In genomic region chr3:16795601-16796000, GRCh38 we compare ENCODE assay signal across 22 cellular contexts.
DNase-seq lines count a peak whose midpoint lies in the region; ATAC-seq, FAIRE-seq and TF ChIP-seq lines count a peak whose summit lies in the region.
"Had no signal": no experiment of that assay in that cellular context is flagged by ENCODE, and none has a peak within 500 bp of the region (broad histone marks: within the 10 kb centered on the region; RNA-seq: fewer than 3 reads in every experiment).

No MANE protein-coding gene starts in this region.

- peaks cover 43% of the 10 kb centered on the region for H3K4me1 Mint-ChIP-seq in glutamatergic neuron (ENCODE audit: low read depth, unreplicated experiment)

- no peak overlapping the region for H3K4me3 Mint-ChIP-seq in glutamatergic neuron (ENCODE audit: unreplicated experiment)
- H3K4me3 Mint-ChIP-seq: B cell; CD4-positive, alpha-beta T cell; HFFc6; T-helper 2 cell treated with Interferon-gamma antibody and Interleukin-4, amounts not matched to agents 5 μg/mL and 100 μg/mL, for 36 hours had no signal

- no peaks in the 10 kb centered on the region for H3K9me3 ChIP-seq in MG63
- H3K9me3 ChIP-seq: Caco-2, SJSA1 had no signal

- H3K27me3 Mint-ChIP-seq in glutamatergic neuron (ENCODE audit: unreplicated experiment): no peaks in the 10 kb centered on the region
- H3K27me3 Mint-ChIP-seq: CD4-positive, alpha-beta T cell had no signal

- no peaks in the 10 kb centered on the region for H3K36me3 ChIP-seq in MG63
- H3K36me3 ChIP-seq: SJSA1 had no signal

- DNase-seq in GM18507 (ENCODE audit: extremely low spot score, insufficient read length, low read depth): no peak
- peak; percentile 71 for DNase-seq in MV-4-11 (lab: John Stamatoyannopoulos, UW)
- peak; percentile 7 for DNase-seq in SIG-M5 (lab: John Stamatoyannopoulos, UW)
- no peak for DNase-seq in glutamatergic neuron
- DNase-seq in HUDEP-2 (lab: John Stamatoyannopoulos, UW; ENCODE audit: unreplicated experiment in 76 of 76): no peak
- DNase-seq in MG63: no peak
- DNase-seq: Caco-2; CD4-positive, alpha-beta T cell; DMS153; HFFc6; Karpas-422; NCI-H1417 treated with DMSO at 0.1 percent for 48 hours; NCI-H1930; NCI-H446; NCI-H69; NK-92 treated with Interleukin-12 subunit alpha and Interleukin-12 subunit beta, amount 100 ng/mL, for 24 hours had no signal

- peaks cover 8% of the 10 kb centered on the region for H3K36me3 Mint-ChIP-seq in glutamatergic neuron (ENCODE audit: unreplicated experiment)

- no peak for TF ChIP-seq CTCF in glutamatergic neuron (IDR thresholded peaks at IDR 0.05; ENCODE audit: partially characterized antibody, unreplicated experiment)

- no peak for ATAC-seq in GM18520 (IDR thresholded peaks at IDR 0.05; ENCODE audit: unreplicated experiment)

- FAIRE-seq in GM18507 (lab: Jason Lieb, UNC): peak; percentile 18
- FAIRE-seq: GM12891, H54 had no signal

- H3K27ac Mint-ChIP-seq in glutamatergic neuron (ENCODE audit: unreplicated experiment): peak overlapping the region; percentile 12
- H3K27ac Mint-ChIP-seq: B cell; CD4-positive, alpha-beta T cell; HFFc6; T-helper 2 cell treated with Interferon-gamma antibody and Interleukin-4, amounts not matched to agents 5 μg/mL and 100 μg/mL, for 36 hours had no signal

- peaks cover 3% of the 10 kb centered on the region for H3K9me3 Mint-ChIP-seq in glutamatergic neuron (ENCODE audit: unreplicated experiment)
- H3K9me3 Mint-ChIP-seq: CD4-positive, alpha-beta T cell; HFFc6 had no signal

- no peaks in the 10 kb centered on the region for H3K27me3 ChIP-seq in MG63
- H3K27me3 ChIP-seq: SJSA1 had no signal

- H3K4me3 ChIP-seq in MG63: no peak overlapping the region
- H3K4me3 ChIP-seq: SJSA1 had no signal

Comparison
In these comparisons a context has a peak if more than half of its experiments do, and no peak if none do; other contexts are left out.
1. DNase-seq: peak in MV-4-11 (single experiment) and SIG-M5 (single experiment); none in GM18507 (single experiment), glutamatergic neuron (single experiment), HUDEP-2 (0 of 76) and MG63 (single experiment).